ENCODE assay signal across 36 cellular contexts in genomic region chr1:220318673-220319072, GRCh38.
"Had no signal": no experiment of that assay in that cellular context is flagged by ENCODE, and none has a peak within 500 bp of the region (broad histone marks: within the 10 kb centered on the region; RNA-seq: fewer than 3 reads in every experiment).

No MANE protein-coding gene starts in this region.

- H3K27ac Mint-ChIP-seq: activated CD4-positive, alpha-beta memory T cell treated with anti-CD3 and anti-CD28 coated beads, Interleukin-2, amount 10 ng/mL, durations not matched to agents 7 days and 5 days; activated CD8-positive, alpha-beta memory T cell treated with anti-CD3 and anti-CD28 coated beads, Interleukin-2, amount 10 ng/mL, durations not matched to agents 7 days and 5 days; activated naive CD8-positive, alpha-beta T cell treated with anti-CD3 and anti-CD28 coated beads for 36 hours; activated T-helper 17 cell treated with anti-CD3 and anti-CD28 coated beads, Interleukin-2, amount 50 U/mL, for 72 hours had no signal

- H3K4me1 ChIP-seq: Peyer's patch had no signal

- DNase-seq: activated CD4-positive, alpha-beta memory T cell treated with anti-CD3 and anti-CD28 coated beads, Interleukin-2, amount 10 ng/mL, durations not matched to agents 7 days and 5 days; activated CD4-positive, alpha-beta T cell treated with anti-CD3 and anti-CD28 coated beads for 1 hour; activated CD4-positive, alpha-beta T cell treated with anti-CD3 and anti-CD28 coated beads for 48 hours; activated CD4-positive, CD25-positive, alpha-beta regulatory T cell; activated CD8-positive, alpha-beta memory T cell treated with anti-CD3 and anti-CD28 coated beads for 24 hours; activated CD8-positive, alpha-beta memory T cell treated with anti-CD3 and anti-CD28 coated beads, Interleukin-2, amount 10 ng/mL, durations not matched to agents 7 days and 5 days; activated CD8-positive, alpha-beta memory T cell treated with anti-CD3 and anti-CD28 coated beads, Interleukin-2, amount 50 U/mL, for 48 hours; activated effector memory CD4-positive, alpha-beta T cell treated with anti-CD3 and anti-CD28 coated beads, Interleukin-2, amount 50 U/mL, for 16 hours; activated naive CD4-positive, alpha-beta T cell; activated naive CD4-positive, alpha-beta T cell treated with anti-CD3 and anti-CD28 coated beads, Interleukin-2, amount 50 U/mL, for 16 hours; activated naive CD8-positive, alpha-beta T cell treated with anti-CD3 and anti-CD28 coated beads for 36 hours; activated T-cell treated with anti-CD3 and anti-CD28 coated beads, Interleukin-2, amount 50 U/mL, for 48 hours; amniotic stem cell; aorta; brain microvascular endothelial cell; Kasumi-1; KG1; MG63; NCI-H1048; NCI-H1105 treated with DMSO at 0.1 percent for 48 hours; NCI-H1436; NCI-H1694; NCI-H1930; NCI-H2081 treated with DMSO at 0.1 percent for 48 hours; NCI-H2171; NCI-H510A; NCI-H526; NCI-H748 treated with DMSO at 0.1 percent for 48 hours; NK-92 treated with Interleukin-12 subunit alpha and Interleukin-12 subunit beta, amount 100 ng/mL, for 24 hours; PC-3; Peyer's patch; RPMI8226; SW 1271; T1000; WERI-Rb-1 had no signal

- H3K4me3 Mint-ChIP-seq: activated CD4-positive, alpha-beta memory T cell treated with anti-CD3 and anti-CD28 coated beads, Interleukin-2, amount 10 ng/mL, durations not matched to agents 7 days and 5 days; activated CD8-positive, alpha-beta memory T cell treated with anti-CD3 and anti-CD28 coated beads, Interleukin-2, amount 10 ng/mL, durations not matched to agents 7 days and 5 days; activated naive CD8-positive, alpha-beta T cell treated with anti-CD3 and anti-CD28 coated beads for 36 hours; activated T-helper 17 cell treated with anti-CD3 and anti-CD28 coated beads, Interleukin-2, amount 50 U/mL, for 72 hours had no signal

- ATAC-seq: activated CD8-positive, alpha-beta memory T cell treated with anti-CD3 and anti-CD28 coated beads, Interleukin-2, amount 10 ng/mL, durations not matched to agents 7 days and 5 days; activated T-helper 17 cell treated with anti-CD3 and anti-CD28 coated beads, Interleukin-2, amount 50 U/mL, for 72 hours; PC-3 had no signal

- H3K4me1 Mint-ChIP-seq: activated CD4-positive, alpha-beta memory T cell treated with anti-CD3 and anti-CD28 coated beads, Interleukin-2, amount 10 ng/mL, durations not matched to agents 7 days and 5 days; activated CD8-positive, alpha-beta memory T cell treated with anti-CD3 and anti-CD28 coated beads, Interleukin-2, amount 10 ng/mL, durations not matched to agents 7 days and 5 days; activated naive CD8-positive, alpha-beta T cell treated with anti-CD3 and anti-CD28 coated beads for 36 hours; activated T-helper 17 cell treated with anti-CD3 and anti-CD28 coated beads, Interleukin-2, amount 50 U/mL, for 72 hours had no signal

- H3K36me3 Mint-ChIP-seq: activated CD8-positive, alpha-beta memory T cell treated with anti-CD3 and anti-CD28 coated beads, Interleukin-2, amount 10 ng/mL, durations not matched to agents 7 days and 5 days; activated naive CD8-positive, alpha-beta T cell treated with anti-CD3 and anti-CD28 coated beads for 36 hours had no signal

- H3K27me3 Mint-ChIP-seq: activated CD4-positive, alpha-beta memory T cell treated with anti-CD3 and anti-CD28 coated beads, Interleukin-2, amount 10 ng/mL, durations not matched to agents 7 days and 5 days had no signal

- H3K27me3 ChIP-seq: brain microvascular endothelial cell, Peyer's patch had no signal

- H3K27ac ChIP-seq: brain microvascular endothelial cell, Peyer's patch, WERI-Rb-1 had no signal

- H3K9me3 ChIP-seq: MG63, Peyer's patch had no signal

- H3K36me3 ChIP-seq: brain microvascular endothelial cell, MG63, Peyer's patch, WERI-Rb-1 had no signal

- H3K9me3 Mint-ChIP-seq: activated CD4-positive, alpha-beta memory T cell treated with anti-CD3 and anti-CD28 coated beads, Interleukin-2, amount 10 ng/mL, durations not matched to agents 7 days and 5 days; activated naive CD8-positive, alpha-beta T cell treated with anti-CD3 and anti-CD28 coated beads for 36 hours; activated T-helper 17 cell treated with anti-CD3 and anti-CD28 coated beads, Interleukin-2, amount 50 U/mL, for 72 hours had no signal

- H3K4me3 ChIP-seq: MG63, Peyer's patch had no signal
